Comparison of ENCODE assay signal across 1 cellular context in genomic region chr1:192363177-192363576, GRCh38.
TF ChIP-seq lines count a peak whose summit lies in the region.

No MANE protein-coding gene starts in this region.

TF ChIP-seq in HCT116, 20 proteins besides CTCF, POLR2A, EP300 and RAD21:
- TF ChIP-seq FOSL1 (IDR thresholded peaks at IDR 0.05; ENCODE audit: low read depth) (no peak), POLR2AphosphoS5 (IDR thresholded peaks at IDR 0.05; ENCODE audit: low read depth, low read length) (no peak)
TF ChIP-seq in HCT116: peak in this region for 0.
